8 cellular contexts compared by ENCODE assay signal in genomic region chr16:68356249-68356918, GRCh38. TPM values are rescaled to one million over a fixed set of nuclear protein-coding genes. Genes with fewer than 3 reads are reported as not detected.
DNase-seq lines count a peak whose midpoint lies in the region; ATAC-seq and TF ChIP-seq lines count a peak whose summit lies in the region.

No MANE protein-coding gene starts in this region.

- POLR2A ChIA-PET in CD8-positive, alpha-beta memory T cell (lab: Charles Lee) = interaction anchor here (0.6 to 1.0 kb wide), 3 partner anchors 46 to 1492 kb away, joined by 3 read pairs; partner anchors contain the start of genes PRMT7 and SLC7A6OS

- CTCF ChIA-PET in CD8-positive, alpha-beta memory T cell (lab: Charles Lee) = interaction anchor here (1.0 to 2.2 kb wide), 7 partner anchors 9 to 165 kb away, joined by 3 to 10 read pairs (median 5); partner anchors contain the start of gene SLC7A6

- no peaks in the 10 kb centered on the region for H3K27me3 Mint-ChIP-seq in CD8-positive, alpha-beta memory T cell
- H3K27me3 Mint-ChIP-seq in natural killer cell (ENCODE audit: low read depth in 2 of 2) = no peaks in the 10 kb centered on the region
- peaks cover 11% of the 10 kb centered on the region for H3K27me3 Mint-ChIP-seq in glutamatergic neuron (ENCODE audit: unreplicated experiment)

- H3F3A ChIP-seq in Loucy (ENCODE audit: low read depth) = no peaks in the 10 kb centered on the region; the same call in 1 of the 2 replicates

- no peaks in the 10 kb centered on the region for H3K9me2 ChIP-seq in Loucy (replicated peaks; ENCODE audit: low read depth, low read length)

- peak; percentile 51 to 83 (median 78) for DNase-seq in CD8-positive, alpha-beta memory T cell
- peak; percentile 59 for DNase-seq in activated T-cell treated with anti-CD3 and anti-CD28 coated beads for 48 hours (ENCODE audit: low read depth)
- peak; percentile 40 for DNase-seq in natural killer cell
- DNase-seq in glutamatergic neuron = no peak
- DNase-seq in NCI-H82 (lab: John Stamatoyannopoulos, UW) = no peak
- no peak for DNase-seq in tibial nerve (ENCODE audit: low spot score in 2 of 2)

- peaks cover 11% of the 10 kb centered on the region for H3K36me3 ChIP-seq in CD8-positive, alpha-beta memory T cell (ENCODE audit: insufficient read depth, low read length)
- H3K36me3 ChIP-seq in Loucy (ENCODE audit: insufficient read depth, low read length) (peaks cover 30% of the 10 kb centered on the region; the same call in 1 of the 2 replicates), tibial nerve (peaks cover 0 to 100% (median 22%) of the 10 kb centered on the region in 3 donors)

- peaks cover 28% of the 10 kb centered on the region for H3K4me1 ChIP-seq in CD8-positive, alpha-beta memory T cell (ENCODE audit: insufficient read depth, low read length)
- H3K4me1 ChIP-seq in Loucy (ENCODE audit: insufficient read depth, low read length, poor library complexity, severe bottlenecking) = peaks cover 63% of the 10 kb centered on the region
- peaks cover 0 to 10% (median under 1%) of the 10 kb centered on the region in 4 donors for H3K4me1 ChIP-seq in tibial nerve

- H3K79me2 ChIP-seq in Loucy (ENCODE audit: insufficient read depth, low read length) = no peaks in the 10 kb centered on the region

- 76 to 84% methylated on average over 14 to 18 of the region's 28 CpGs for WGBS in tibial nerve, 2 donors

- no peak overlapping the region for H2AFZ ChIP-seq in Loucy (ENCODE audit: low read length)

- ATAC-seq in GM21576 (IDR thresholded peaks at IDR 0.05; ENCODE audit: unreplicated experiment) = peak; percentile 80
- peak; percentile 72 to 75 (median 74) for ATAC-seq in natural killer cell

- no peaks in the 10 kb centered on the region for H3K9me3 Mint-ChIP-seq in CD8-positive, alpha-beta memory T cell
- no peaks in the 10 kb centered on the region for H3K9me3 Mint-ChIP-seq in natural killer cell
- peaks cover 4% of the 10 kb centered on the region for H3K9me3 Mint-ChIP-seq in glutamatergic neuron (ENCODE audit: unreplicated experiment)

- H3K36me3 Mint-ChIP-seq in CD8-positive, alpha-beta memory T cell = peaks cover 0 to 63% (median 7%) of the 10 kb centered on the region in 3 donors
- H3K36me3 Mint-ChIP-seq in natural killer cell (no peaks in the 10 kb centered on the region), glutamatergic neuron (ENCODE audit: unreplicated experiment) (no peaks in the 10 kb centered on the region)

- peaks cover 29 to 43% (median 31%) of the 10 kb centered on the region in 3 donors for H3K4me1 Mint-ChIP-seq in CD8-positive, alpha-beta memory T cell
- peaks cover 30 to 43% of the 10 kb centered on the region in 2 donors for H3K4me1 Mint-ChIP-seq in natural killer cell
- H3K4me1 Mint-ChIP-seq in glutamatergic neuron (ENCODE audit: low read depth, unreplicated experiment) = peaks cover 15% of the 10 kb centered on the region

- no peaks in the 10 kb centered on the region for H3K9me3 ChIP-seq in CD8-positive, alpha-beta memory T cell (ENCODE audit: low read length)
- H3K9me3 ChIP-seq in Loucy (ENCODE audit: insufficient read depth, low read depth, low read length) = no peaks in the 10 kb centered on the region
- H3K9me3 ChIP-seq in tibial nerve = no peaks in the 10 kb centered on the region

- no peaks in the 10 kb centered on the region for H4K20me1 ChIP-seq in Loucy (ENCODE audit: insufficient read depth, low read length, poor library complexity, severe bottlenecking)

- H3K9ac ChIP-seq in Loucy (ENCODE audit: low read depth, low read length, poor library complexity, severe bottlenecking) = peak overlapping the region; percentile 80

- intact Hi-C loops in natural killer cell (cut with micrococcal nuclease) = no loop called here

- TF ChIP-seq CTCF in Loucy (conservative IDR thresholded peaks at IDR 0.05; ENCODE audit: low read length) = no peak
- TF ChIP-seq CTCF in natural killer cell (IDR thresholded peaks at IDR 0.05) = no peak
- TF ChIP-seq CTCF in glutamatergic neuron (IDR thresholded peaks at IDR 0.05; ENCODE audit: partially characterized antibody, unreplicated experiment) = no peak
- no peak for TF ChIP-seq CTCF in tibial nerve (IDR thresholded peaks at IDR 0.05)

- peak overlapping the region; percentile 52 for H3K4me2 ChIP-seq in Loucy (ENCODE audit: low read depth, low read length, poor library complexity, severe bottlenecking)

- no peak overlapping the region for H3K27ac ChIP-seq in CD8-positive, alpha-beta memory T cell (ENCODE audit: low read depth, low read length)
- H3K27ac ChIP-seq in tibial nerve = no peak overlapping the region

- peak overlapping the region in 7 of 8 donors; percentile 22 to 85 (median 44) for H3K27ac Mint-ChIP-seq in CD8-positive, alpha-beta memory T cell
- H3K27ac Mint-ChIP-seq in natural killer cell (peak overlapping the region in 1 of 2 donors; percentile 61), glutamatergic neuron (ENCODE audit: unreplicated experiment) (no peak overlapping the region)

- H3K4me3 ChIP-seq in CD8-positive, alpha-beta memory T cell (ENCODE audit: low read length) = peak overlapping the region; percentile 49
- H3K4me3 ChIP-seq in Loucy (ENCODE audit: low read length, poor library complexity, severe bottlenecking) (peak overlapping the region; percentile 58), tibial nerve (no peak overlapping the region)

- H3K27me3 ChIP-seq in CD8-positive, alpha-beta memory T cell (ENCODE audit: insufficient read depth, low read length, poor library complexity, severe bottlenecking) = no peaks in the 10 kb centered on the region
- H3K27me3 ChIP-seq in Loucy (ENCODE audit: insufficient read depth, low read length, poor library complexity, severe bottlenecking) (no peaks in the 10 kb centered on the region), tibial nerve (no peaks in the 10 kb centered on the region)

- no peak for TF ChIP-seq POLR2A in tibial nerve (IDR thresholded peaks at IDR 0.05)

- no peak for TF ChIP-seq EP300 in tibial nerve (IDR thresholded peaks at IDR 0.05)

- peak overlapping the region; percentile 38 to 82 (median 80) for H3K4me3 Mint-ChIP-seq in CD8-positive, alpha-beta memory T cell
- H3K4me3 Mint-ChIP-seq in natural killer cell (peak overlapping the region; percentile 83), glutamatergic neuron (ENCODE audit: unreplicated experiment) (no peak overlapping the region)

RNA-seq across cellular contexts. Expression of gene PRMT7, which starts 45.6 kb away (rescaled TPM):
- 10 to 100 TPM; 61.1 to 67.5 TPM for total RNA-seq in CD8-positive, alpha-beta memory T cell
- polyA plus RNA-seq in CD8-positive, alpha-beta memory T cell = 41.8 TPM
- total RNA-seq in natural killer cell (10 to 100 TPM; 60.7 to 84.7 (median 68.2) TPM), glutamatergic neuron (ENCODE audit: unreplicated experiment) (62.7 TPM), tibial nerve (10 to 100 TPM; 74.1 to 91.5 (median 78.0) TPM)

RNA-seq across cellular contexts. Expression of gene SLC7A6OS, which starts 45.6 kb away (rescaled TPM):
- 10 to 100 TPM; 21.8 to 25.5 TPM for total RNA-seq in CD8-positive, alpha-beta memory T cell
- 28.2 TPM for polyA plus RNA-seq in CD8-positive, alpha-beta memory T cell
- total RNA-seq in natural killer cell = 10 to 100 TPM; 46.3 to 57.3 (median 56.1) TPM
- 25.2 TPM for total RNA-seq in glutamatergic neuron (ENCODE audit: unreplicated experiment)
- 10 to 100 TPM; 13.4 to 19.5 (median 14.2) TPM for total RNA-seq in tibial nerve

Comparison
In these comparisons a context has a peak if more than half of its experiments do, and no peak if none do; other contexts are left out.
1. DNase-seq: peak in CD8-positive, alpha-beta memory T cell (5 of 5), activated T-cell treated with anti-CD3 and anti-CD28 coated beads for 48 hours (single experiment) and natural killer cell (single experiment); none in glutamatergic neuron (single experiment), NCI-H82 (single experiment) and tibial nerve (0 of 2).
2. H3K4me3 ChIP-seq: peak in CD8-positive, alpha-beta memory T cell (single experiment) and Loucy (single experiment); none in tibial nerve (0 of 4).